22 cellular contexts compared by ENCODE assay signal in the genomic region with DNA sequence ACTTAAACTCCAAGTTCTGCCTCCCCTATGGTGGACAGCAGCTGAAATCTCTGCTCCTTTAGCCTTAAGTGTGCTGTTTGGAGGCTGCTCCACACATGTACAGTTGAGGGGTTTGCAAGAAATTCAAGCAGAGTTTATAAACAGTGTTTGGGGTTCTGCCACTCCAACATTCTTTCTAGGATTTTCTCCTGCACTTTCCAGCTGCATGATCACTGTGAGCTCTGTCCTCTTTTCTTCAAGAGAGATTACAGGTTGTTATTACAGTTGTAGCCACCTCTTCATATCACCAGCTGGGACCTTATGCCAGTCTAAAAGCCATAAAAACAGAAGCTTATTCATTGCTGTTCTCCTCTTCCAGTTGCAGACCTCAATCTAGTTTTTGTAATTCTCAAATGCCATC. TPM values are rescaled to one million over a fixed set of nuclear protein-coding genes. Genes with fewer than 3 reads are reported as not detected.
"Had no signal": no experiment of that assay in that cellular context is flagged by ENCODE, and none has a peak within 500 bp of the region (broad histone marks: within the 10 kb centered on the region; RNA-seq: fewer than 3 reads in every experiment).

No MANE protein-coding gene starts in this region.

- H3K9me3 ChIP-seq: pancreas had no signal

- H3K36me3 Mint-ChIP-seq: natural killer cell treated with Interleukin-12 subunit alpha and Interleukin-12 subunit beta and Interleukin-15 and Interleukin-18, amount 100 ng/mL, for 72 hours had no signal

- FAIRE-seq: endothelial cell of umbilical vein, kidney, pancreas, small intestine had no signal

- H3K27ac ChIP-seq: coronary artery, foreskin keratinocyte, hepatocyte, neural progenitor cell, pancreas had no signal

- H3K4me1 ChIP-seq: foreskin keratinocyte, neural progenitor cell, pancreas had no signal

- DNase-seq: effector CD4-positive, alpha-beta T cell; endodermal cell; erythroblast; foreskin keratinocyte; head of caudate nucleus; kidney; left cardiac atrium; left ventricle myocardium superior; nucleus accumbens; pancreas; right cardiac atrium; small intestine; stimulated activated CD4-positive, alpha-beta T cell treated with anti-CD3 and anti-CD28 coated beads, Interleukin-12 subunit alpha, Interleukin-12 subunit beta, amount 100 ng/mL, for 4 hours; stimulated activated naive CD4-positive, alpha-beta T cell treated with Interleukin-2 at 50 U/mL for 16 hours; trophoblast cell had no signal

- H3K4me3 ChIP-seq: coronary artery, hepatocyte, lung, neural progenitor cell, pancreas had no signal

- H3K9me3 Mint-ChIP-seq: endodermal cell; natural killer cell treated with Interleukin-12 subunit alpha and Interleukin-12 subunit beta and Interleukin-15 and Interleukin-18, amount 100 ng/mL, for 72 hours; neural progenitor cell had no signal

- H3K27me3 Mint-ChIP-seq: natural killer cell treated with Interleukin-12 subunit alpha and Interleukin-12 subunit beta and Interleukin-15 and Interleukin-18, amount 100 ng/mL, for 72 hours; progenitor cell of endocrine pancreas had no signal

- H3K4me3 Mint-ChIP-seq: endodermal cell; natural killer cell treated with Interleukin-12 subunit alpha and Interleukin-12 subunit beta and Interleukin-15 and Interleukin-18, amount 100 ng/mL, for 72 hours; neural progenitor cell had no signal

- H3K27ac Mint-ChIP-seq: endodermal cell, neural progenitor cell, progenitor cell of endocrine pancreas had no signal

- H3K27me3 ChIP-seq: foreskin keratinocyte, hepatocyte, neural progenitor cell, pancreas had no signal

- H3K36me3 ChIP-seq: neural progenitor cell had no signal

RNA-seq across cellular contexts. Expression of a gene that starts 54.5 kb away (rescaled TPM):
- total RNA-seq: left ventricle myocardium superior had no signal
- polyA plus RNA-seq: hepatocyte had no signal
